In genomic region chr20:32358632-32358882, GRCh38 we compare ENCODE assay signal across 8 cellular contexts. TPM values are rescaled to one million over a fixed set of nuclear protein-coding genes. Genes with fewer than 3 reads are reported as not detected.
DNase-seq lines count a peak whose midpoint lies in the region; ATAC-seq, FAIRE-seq and TF ChIP-seq lines count a peak whose summit lies in the region.

No MANE protein-coding gene starts in this region.

- H3K9ac ChIP-seq in duodenal mucosa (ENCODE audit: low read depth in 1 of 2, low read length in 2 of 2) = no peak overlapping the region
- peak overlapping the region; percentile 93 for H3K9ac ChIP-seq in neuronal stem cell (ENCODE audit: low read depth, low read length, poor library complexity)

- H3K14ac ChIP-seq in neuronal stem cell (ENCODE audit: low read length) = no peak overlapping the region

- no peak overlapping the region for H2BK120ac ChIP-seq in neuronal stem cell (ENCODE audit: low read depth, low read length)

- H3K9me3 ChIP-seq in duodenal mucosa (ENCODE audit: control insufficient read depth in 1 of 2, low read length in 2 of 2) (no peaks in the 10 kb centered on the region), neuronal stem cell (replicated peaks in 1 of 2; ENCODE audit: control insufficient read depth in 2 of 2, insufficient read depth in 1 of 2, low read depth in 1 of 2, low read length in 2 of 2) (no peaks in the 10 kb centered on the region)

- TF ChIP-seq CTCF in BJ (IDR thresholded peaks at IDR 0.05; ENCODE audit: insufficient read depth, low read depth, low read length) = no peak
- TF ChIP-seq CTCF in LNCaP clone FGC (IDR thresholded peaks at IDR 0.05; ENCODE audit: control insufficient read depth, extremely low read depth, insufficient read depth) = no peak

- DNase-seq in BJ (ENCODE audit: low read depth) (no peak), LNCaP clone FGC (ENCODE audit: low read depth) (no peak), neuronal stem cell (ENCODE audit: low spot score) (peak; percentile 29), GM19239 (ENCODE audit: insufficient read length, low spot score) (no peak)

- CTCF ChIA-PET in BJ (lab: Yijun Ruan, JAX) = interaction anchor here (1.1 to 1.7 kb wide), 2 partner anchors 13 to 126 kb away, joined by 3 read pairs; no protein-coding TSS in a partner anchor

- H2BK5ac ChIP-seq in neuronal stem cell (ENCODE audit: low read length) = peak overlapping the region; percentile 62

- H3K27ac ChIP-seq in duodenal mucosa (ENCODE audit: low read depth, low read length) (peak overlapping the region; percentile 77), neuronal stem cell (replicated peaks; ENCODE audit: low read length) (peak overlapping the region; percentile 88)

- H4K91ac ChIP-seq in neuronal stem cell (ENCODE audit: low read depth, low read length, poor library complexity) = no peak overlapping the region

- H2BK12ac ChIP-seq in neuronal stem cell (ENCODE audit: low read length) = no peak overlapping the region

- H3K4me3 ChIP-seq in BJ (ENCODE audit: low read depth, low read length) (peak overlapping the region; percentile 95), LNCaP clone FGC (ENCODE audit: low read depth, low read length) (peak overlapping the region; percentile 75), duodenal mucosa (ENCODE audit: low read depth in 1 of 2, low read length in 2 of 2) (peak overlapping the region; percentile 90 to 91), neuronal stem cell (ENCODE audit: low read length in 2 of 2) (peak overlapping the region; percentile 87 to 88)

- no peak overlapping the region for H2BK15ac ChIP-seq in neuronal stem cell (ENCODE audit: low read length)

- H3K4ac ChIP-seq in neuronal stem cell (ENCODE audit: low read length) = no peak overlapping the region

- no CpG with 5 or more reads among the region's 35 CpGs for WGBS in neuronal stem cell (ENCODE audit: extremely low coverage in 2 of 2, insufficient read length in 2 of 2, insufficient replicate concordance in 1 of 2), 2 donors

- no peak for ATAC-seq in HG03520 (IDR thresholded peaks at IDR 0.05; ENCODE audit: unreplicated experiment)
- ATAC-seq in GM19395 (IDR thresholded peaks at IDR 0.05; ENCODE audit: unreplicated experiment) = no peak
- ATAC-seq in HG02571 (IDR thresholded peaks at IDR 0.05; ENCODE audit: unreplicated experiment) = no peak

- H3K4me1 ChIP-seq in duodenal mucosa (ENCODE audit: control insufficient read depth in 1 of 2, insufficient read depth in 2 of 2, low read length in 2 of 2) (peaks cover 22 to 28% of the 10 kb centered on the region in 2 donors), neuronal stem cell (ENCODE audit: control insufficient read depth in 2 of 2, insufficient read depth in 1 of 2, low read depth in 1 of 2, low read length in 2 of 2) (peaks cover 0 to 9% of the 10 kb centered on the region in 2 donors)

- FAIRE-seq in GM19239 (lab: Jason Lieb, UNC) = no peak

- no peak overlapping the region for H3K4me2 ChIP-seq in neuronal stem cell (ENCODE audit: insufficient read depth, low read length, poor library complexity, severe bottlenecking)

- H3K36me3 ChIP-seq in BJ (ENCODE audit: control insufficient read depth, insufficient read depth, low read length) = no peaks in the 10 kb centered on the region
- no peaks in the 10 kb centered on the region for H3K36me3 ChIP-seq in duodenal mucosa (ENCODE audit: control insufficient read depth in 1 of 2, insufficient read depth in 2 of 2, low read length in 2 of 2)
- H3K36me3 ChIP-seq in neuronal stem cell (replicated peaks in 1 of 2; ENCODE audit: control insufficient read depth in 2 of 2, insufficient read depth in 2 of 2, low read length in 2 of 2) = peaks cover 0 to 12% of the 10 kb centered on the region in 2 donors

- no peak overlapping the region for H3K23ac ChIP-seq in neuronal stem cell (ENCODE audit: low read depth, low read length, poor library complexity)

- H3K79me1 ChIP-seq in neuronal stem cell (ENCODE audit: low read depth, low read length) = no peaks in the 10 kb centered on the region

- H3K27me3 ChIP-seq in BJ (ENCODE audit: control insufficient read depth, insufficient read depth, low read length) (no peaks in the 10 kb centered on the region), duodenal mucosa (ENCODE audit: control insufficient read depth in 1 of 2, insufficient read depth in 2 of 2, low read length in 2 of 2) (no peaks in the 10 kb centered on the region), neuronal stem cell (ENCODE audit: control insufficient read depth in 3 of 3, insufficient read depth in 3 of 3, low read depth in 1 of 3, low read length in 3 of 3) (no peaks in the 10 kb centered on the region)

- peak overlapping the region; percentile 99 for H3K18ac ChIP-seq in neuronal stem cell (ENCODE audit: low read length)

- H2AK5ac ChIP-seq in neuronal stem cell (ENCODE audit: low read depth, low read length) = peak overlapping the region; percentile 56

- H2AFZ ChIP-seq in neuronal stem cell (ENCODE audit: low read length) = peak overlapping the region; percentile 93

- H4K8ac ChIP-seq in neuronal stem cell (ENCODE audit: low read depth, low read length) = no peak overlapping the region

- POLR2A ChIA-PET in BJ (lab: Charles Lee) = no interaction called here

RNA-seq across cellular contexts. Expression of gene ASXL1, which starts 0.4 kb away (rescaled TPM):
- 31.6 and 40.8 TPM in 2 replicates for polyA plus RNA-seq in BJ (2011; rRNA removed)
- polyA minus RNA-seq in BJ (2011; rRNA and poly(A)+ RNA removed) = 57.6 and 64.2 TPM in 2 replicates
- polyA plus RNA-seq in neuronal stem cell (2013, experiment 1 of 2) = 48.1 TPM
- polyA plus RNA-seq in neuronal stem cell (2013, experiment 2 of 2) = 48.3 TPM
